In the genomic region with DNA sequence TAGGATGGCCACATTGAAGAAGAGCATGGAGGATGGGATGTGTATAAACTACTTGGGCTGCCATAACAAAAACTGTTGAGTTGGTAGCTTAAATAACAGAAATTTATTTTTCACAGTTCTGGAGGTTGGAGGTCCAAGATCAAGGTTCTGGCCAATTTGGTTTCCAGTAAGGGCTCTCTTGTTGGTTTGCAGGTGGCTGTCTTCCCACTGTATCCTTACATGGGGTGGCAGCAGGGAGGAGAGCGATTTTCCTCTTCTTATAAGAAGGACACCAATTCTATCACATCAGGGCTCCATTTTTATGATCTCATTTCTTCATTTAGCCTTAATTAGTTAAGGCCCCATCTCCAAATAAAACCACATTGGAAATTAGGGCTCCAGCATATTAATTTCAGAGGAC, we compare ENCODE assay signal across 28 cellular contexts.
"Had no signal": no experiment of that assay in that cellular context is flagged by ENCODE, and none has a peak within 500 bp of the region (broad histone marks: within the 10 kb centered on the region; RNA-seq: fewer than 3 reads in every experiment).

No MANE protein-coding gene starts in this region.

- ATAC-seq: effector memory CD8-positive, alpha-beta T cell; esophagus mucosa; foreskin keratinocyte; gastrocnemius medialis; gastroesophageal sphincter; heart left ventricle; heart right ventricle had no signal

- H3K36me3 ChIP-seq: colonic mucosa, esophagus muscularis mucosa, esophagus squamous epithelium, gastrocnemius medialis, gastroesophageal sphincter, heart left ventricle, heart right ventricle had no signal

- H3K4me1 ChIP-seq: colonic mucosa, esophagus squamous epithelium, foreskin keratinocyte, gastrocnemius medialis, heart right ventricle had no signal

- H3K27ac ChIP-seq: colonic mucosa, coronary artery, dorsolateral prefrontal cortex, epithelial cell of prostate, esophagus muscularis mucosa, esophagus squamous epithelium, foreskin keratinocyte, gastrocnemius medialis, gastroesophageal sphincter, heart left ventricle, heart right ventricle had no signal

- H3K4me3 ChIP-seq: colonic mucosa, coronary artery, dorsolateral prefrontal cortex, esophagus muscularis mucosa, esophagus squamous epithelium, gastrocnemius medialis, gastroesophageal sphincter, heart left ventricle, heart right ventricle had no signal

- DNase-seq: colonic mucosa; cortex of kidney; dermis blood vessel endothelial cell; effector CD4-positive, alpha-beta T cell; effector CD8-positive, alpha-beta T cell; effector memory CD4-positive, alpha-beta T cell; effector memory CD8-positive, alpha-beta T cell; endodermal cell; erythroblast; esophagus squamous epithelium; foreskin fibroblast; foreskin keratinocyte; foreskin melanocyte; gastrocnemius medialis; glutamatergic neuron; head of caudate nucleus; heart left ventricle; heart right ventricle had no signal

- H3K9me3 ChIP-seq: colonic mucosa, esophagus muscularis mucosa, esophagus squamous epithelium, gastrocnemius medialis, gastroesophageal sphincter, heart left ventricle, heart right ventricle had no signal

- FAIRE-seq: colon, endometrium, endothelial cell of umbilical vein, frontal cortex had no signal

- H3K27me3 ChIP-seq: colonic mucosa, esophagus muscularis mucosa, gastrocnemius medialis, gastroesophageal sphincter had no signal
